In the genomic region with DNA sequence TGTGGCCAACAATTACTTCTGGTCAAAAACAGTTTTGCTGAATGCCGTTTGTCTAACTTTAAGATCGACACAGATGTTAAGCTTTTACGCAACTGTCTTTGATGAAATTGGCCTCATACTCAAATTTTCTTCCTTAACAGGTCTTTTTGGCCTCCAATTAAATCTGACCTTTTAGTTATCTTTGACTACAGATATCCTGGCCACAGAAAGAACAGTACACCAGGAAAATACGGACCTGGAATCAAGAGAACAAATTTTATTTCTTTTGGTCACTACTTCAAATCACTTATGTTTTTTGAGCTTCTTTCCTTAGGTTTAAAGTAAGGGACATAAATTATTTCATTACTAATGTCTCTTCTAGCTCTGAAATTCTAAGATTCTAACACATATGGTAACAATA, we compare ENCODE assay signal across 2 cellular contexts.
TF ChIP-seq lines count a peak whose summit lies in the region.

No MANE protein-coding gene starts in this region.

TF ChIP-seq in endothelial cell of umbilical vein, 7 proteins besides CTCF, POLR2A, EP300 and RAD21 (continued from another document):
- TF ChIP-seq FOS (IDR thresholded peaks at IDR 0.05; ENCODE audit: borderline replicate concordance, insufficient read depth, low read length) (no peak), MAX (IDR thresholded peaks at IDR 0.05; ENCODE audit: insufficient read depth, insufficient read length) (no peak), MYC (IDR thresholded peaks at IDR 0.05; ENCODE audit: low read depth, low read length) (no peak), POLR2AphosphoS5 (IDR thresholded peaks at IDR 0.05; ENCODE audit: insufficient read depth, low read depth, low read length) (no peak), EZH2 (IDR thresholded peaks at IDR 0.05; ENCODE audit: borderline replicate concordance, low read depth, low read length, severe bottlenecking) (no peak), GATA2 (IDR thresholded peaks at IDR 0.05; ENCODE audit: insufficient read depth, insufficient read length, low read depth, low read length) (no peak)

TF ChIP-seq in WTC11, 78 proteins besides CTCF, POLR2A, EP300 and RAD21 (continued from another document):
- TF ChIP-seq NR3C1 (CRISPR knock-in tag; conservative IDR thresholded peaks at IDR 0.05; ENCODE audit: low read depth) (no peak), ZSCAN18 (CRISPR knock-in tag; IDR thresholded peaks at IDR 0.05) (no peak), ZNF263 (CRISPR knock-in tag; IDR thresholded peaks at IDR 0.05; ENCODE audit: low read depth) (no peak), ZNF138 (CRISPR knock-in tag; conservative IDR thresholded peaks at IDR 0.05) (no peak), RELA (CRISPR knock-in tag; IDR thresholded peaks at IDR 0.05; ENCODE audit: borderline replicate concordance) (no peak), E2F5 (CRISPR knock-in tag; IDR thresholded peaks at IDR 0.05) (no peak)
- TF ChIP-seq, protein P1, sequence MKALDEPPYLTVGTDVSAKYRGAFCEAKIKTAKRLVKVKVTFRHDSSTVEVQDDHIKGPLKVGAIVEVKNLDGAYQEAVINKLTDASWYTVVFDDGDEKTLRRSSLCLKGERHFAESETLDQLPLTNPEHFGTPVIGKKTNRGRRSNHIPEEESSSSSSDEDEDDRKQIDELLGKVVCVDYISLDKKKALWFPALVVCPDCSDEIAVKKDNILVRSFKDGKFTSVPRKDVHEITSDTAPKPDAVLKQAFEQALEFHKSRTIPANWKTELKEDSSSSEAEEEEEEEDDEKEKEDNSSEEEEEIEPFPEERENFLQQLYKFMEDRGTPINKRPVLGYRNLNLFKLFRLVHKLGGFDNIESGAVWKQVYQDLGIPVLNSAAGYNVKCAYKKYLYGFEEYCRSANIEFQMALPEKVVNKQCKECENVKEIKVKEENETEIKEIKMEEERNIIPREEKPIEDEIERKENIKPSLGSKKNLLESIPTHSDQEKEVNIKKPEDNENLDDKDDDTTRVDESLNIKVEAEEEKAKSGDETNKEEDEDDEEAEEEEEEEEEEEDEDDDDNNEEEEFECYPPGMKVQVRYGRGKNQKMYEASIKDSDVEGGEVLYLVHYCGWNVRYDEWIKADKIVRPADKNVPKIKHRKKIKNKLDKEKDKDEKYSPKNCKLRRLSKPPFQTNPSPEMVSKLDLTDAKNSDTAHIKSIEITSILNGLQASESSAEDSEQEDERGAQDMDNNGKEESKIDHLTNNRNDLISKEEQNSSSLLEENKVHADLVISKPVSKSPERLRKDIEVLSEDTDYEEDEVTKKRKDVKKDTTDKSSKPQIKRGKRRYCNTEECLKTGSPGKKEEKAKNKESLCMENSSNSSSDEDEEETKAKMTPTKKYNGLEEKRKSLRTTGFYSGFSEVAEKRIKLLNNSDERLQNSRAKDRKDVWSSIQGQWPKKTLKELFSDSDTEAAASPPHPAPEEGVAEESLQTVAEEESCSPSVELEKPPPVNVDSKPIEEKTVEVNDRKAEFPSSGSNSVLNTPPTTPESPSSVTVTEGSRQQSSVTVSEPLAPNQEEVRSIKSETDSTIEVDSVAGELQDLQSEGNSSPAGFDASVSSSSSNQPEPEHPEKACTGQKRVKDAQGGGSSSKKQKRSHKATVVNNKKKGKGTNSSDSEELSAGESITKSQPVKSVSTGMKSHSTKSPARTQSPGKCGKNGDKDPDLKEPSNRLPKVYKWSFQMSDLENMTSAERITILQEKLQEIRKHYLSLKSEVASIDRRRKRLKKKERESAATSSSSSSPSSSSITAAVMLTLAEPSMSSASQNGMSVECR (CRISPR knock-in tag; IDR thresholded peaks at IDR 0.05; ENCODE audit: borderline replicate concordance): no peak
